ENCODE assay signal across 11 cellular contexts in genomic region chr18:25650201-25650941, GRCh38.
DNase-seq lines count a peak whose midpoint lies in the region; ATAC-seq and TF ChIP-seq lines count a peak whose summit lies in the region.
"Had no signal": no experiment of that assay in that cellular context is flagged by ENCODE, and none has a peak within 500 bp of the region (broad histone marks: within the 10 kb centered on the region; RNA-seq: fewer than 3 reads in every experiment).

No MANE protein-coding gene starts in this region.

- H3K4me3 Mint-ChIP-seq in GM23338: no peak overlapping the region
- H3K4me3 Mint-ChIP-seq: activated naive CD8-positive, alpha-beta T cell treated with anti-CD3 and anti-CD28 coated beads for 36 hours had no signal

- 0 to 1% methylated on average over 4 of the region's 4 CpGs for WGBS in GM23248 (ENCODE audit: low coverage in 1 of 2, low lambda C conversion rate in 2 of 2, missing lambda C conversion rate in 2 of 2), 2 experiments

- H3K36me3 ChIP-seq in GM23248 (ENCODE audit: low read depth): no peaks in the 10 kb centered on the region
- H3K36me3 ChIP-seq in GM23338 (ENCODE audit: insufficient read depth): no peaks in the 10 kb centered on the region

- H3K4me3 ChIP-seq in GM23248: peak overlapping the region; percentile 37
- H3K4me3 ChIP-seq in foreskin fibroblast (ENCODE audit: low read depth in 1 of 2, low read length in 2 of 2): no peak overlapping the region
- H3K4me3 ChIP-seq in GM23338: no peak overlapping the region
- H3K4me3 ChIP-seq: testis had no signal

- no peaks in the 10 kb centered on the region for H4K20me1 ChIP-seq in GM23248 (ENCODE audit: insufficient read depth)
- no peaks in the 10 kb centered on the region for H4K20me1 ChIP-seq in GM23338 (replicated peaks; ENCODE audit: insufficient read depth)

- H3K4me1 ChIP-seq in GM23248 (ENCODE audit: insufficient read depth) (peaks cover 37% of the 10 kb centered on the region), GM23338 (ENCODE audit: insufficient read depth) (peaks cover 8% of the 10 kb centered on the region; the same call in 1 of the 2 replicates)
- H3K4me1 ChIP-seq: testis had no signal

- no peaks in the 10 kb centered on the region for H3K9me3 Mint-ChIP-seq in GM23338
- H3K9me3 Mint-ChIP-seq: activated naive CD8-positive, alpha-beta T cell treated with anti-CD3 and anti-CD28 coated beads for 36 hours had no signal

- peak overlapping the region; percentile 90 for H3K27ac ChIP-seq in GM23248
- H3K27ac ChIP-seq in GM23338 (ENCODE audit: low read depth): no peak overlapping the region
- H3K27ac ChIP-seq: testis had no signal

- H3K9me2 ChIP-seq in GM23248 (ENCODE audit: insufficient read depth) (no peaks in the 10 kb centered on the region), GM23338 (ENCODE audit: insufficient read depth) (peaks cover 17% of the 10 kb centered on the region; the same call in 1 of the 2 replicates)

- TF ChIP-seq CTCF in foreskin fibroblast (IDR thresholded peaks at IDR 0.05; ENCODE audit: low read depth, low read length) (no peak), GM23338 (conservative IDR thresholded peaks at IDR 0.05; ENCODE audit: low read depth in 2 of 2) (no peak)

- H2AFZ ChIP-seq in GM23248 (no peak overlapping the region), GM23338 (no peak overlapping the region)

- in situ Hi-C loops in GM23248 (cut with MboI): no loop called here

- peaks cover 19% of the 10 kb centered on the region for H3K4me1 Mint-ChIP-seq in GM23338
- H3K4me1 Mint-ChIP-seq: activated naive CD8-positive, alpha-beta T cell treated with anti-CD3 and anti-CD28 coated beads for 36 hours had no signal

- H3K27me3 ChIP-seq in GM23248 (replicated peaks; ENCODE audit: insufficient read depth): no peaks in the 10 kb centered on the region
- no peaks in the 10 kb centered on the region for H3K27me3 ChIP-seq in GM23338 (ENCODE audit: insufficient read depth)
- H3K27me3 ChIP-seq: testis had no signal

- H3K36me3 Mint-ChIP-seq in GM23338 (ENCODE audit: low read depth): no peaks in the 10 kb centered on the region
- H3K36me3 Mint-ChIP-seq: activated naive CD8-positive, alpha-beta T cell treated with anti-CD3 and anti-CD28 coated beads for 36 hours had no signal

- ATAC-seq in GM21529 (IDR thresholded peaks at IDR 0.05; ENCODE audit: unreplicated experiment) (no peak), GM23338 (no peak)
- ATAC-seq: left colon had no signal

- peak overlapping the region; percentile 60 for H3K4me2 ChIP-seq in GM23248 (ENCODE audit: unreplicated experiment)
- H3K4me2 ChIP-seq in GM23338: no peak overlapping the region

- H3K27ac Mint-ChIP-seq in GM23338: no peak overlapping the region
- H3K27ac Mint-ChIP-seq: activated naive CD8-positive, alpha-beta T cell treated with anti-CD3 and anti-CD28 coated beads for 36 hours had no signal

- peak overlapping the region; percentile 63 for H3K9ac ChIP-seq in GM23248

- peaks cover 39% of the 10 kb centered on the region for H3F3A ChIP-seq in GM23248 (ENCODE audit: insufficient read depth)
- H3F3A ChIP-seq in GM23338 (replicated peaks; ENCODE audit: low read depth): no peaks in the 10 kb centered on the region

- no peaks in the 10 kb centered on the region for H3K27me3 Mint-ChIP-seq in GM23338 (ENCODE audit: insufficient read depth, low read depth, poor library complexity)
- H3K27me3 Mint-ChIP-seq: activated naive CD8-positive, alpha-beta T cell treated with anti-CD3 and anti-CD28 coated beads for 36 hours had no signal

- H3K79me2 ChIP-seq in GM23248 (ENCODE audit: insufficient read depth): no peaks in the 10 kb centered on the region
- no peaks in the 10 kb centered on the region for H3K79me2 ChIP-seq in GM23338 (replicated peaks; ENCODE audit: insufficient read depth)

- H3K9me3 ChIP-seq in GM23248 (ENCODE audit: low read depth): no peaks in the 10 kb centered on the region
- H3K9me3 ChIP-seq: testis had no signal

- DNase-seq in GM23248 (peak; percentile 96), T1000 (lab: John Stamatoyannopoulos, UW) (peak; percentile 13), foreskin fibroblast (peak; percentile 92 to 94), smooth muscle cell of the brain vasculature (ENCODE audit: low read depth, low spot score) (peak; percentile 39), GM23338 (ENCODE audit: low spot score) (no peak), COR-L47 (lab: John Stamatoyannopoulos, UW) (no peak)
- DNase-seq: activated naive CD8-positive, alpha-beta T cell treated with anti-CD3 and anti-CD28 coated beads for 36 hours; left colon; NCI-H526 treated with DMSO at 0.1 percent for 48 hours; testis had no signal

TF ChIP-seq in GM23338, 12 proteins besides CTCF, POLR2A, EP300 and RAD21:
- TF ChIP-seq ZNF114 (CRISPR knock-in tag; IDR thresholded peaks at IDR 0.05): no peak
- TF ChIP-seq JUNB (IDR thresholded peaks at IDR 0.05; ENCODE audit: unreplicated experiment): no peak
- no peak for TF ChIP-seq STAT1 (IDR thresholded peaks at IDR 0.05; ENCODE audit: unreplicated experiment)

Comparison
In these comparisons a context has a peak if more than half of its experiments do, and no peak if none do; other contexts are left out.
1. DNase-seq: peak in GM23248 (single experiment), T1000 (single experiment), foreskin fibroblast (2 of 2) and smooth muscle cell of the brain vasculature (single experiment); none in GM23338 (single experiment) and COR-L47 (single experiment).